In the genomic region with DNA sequence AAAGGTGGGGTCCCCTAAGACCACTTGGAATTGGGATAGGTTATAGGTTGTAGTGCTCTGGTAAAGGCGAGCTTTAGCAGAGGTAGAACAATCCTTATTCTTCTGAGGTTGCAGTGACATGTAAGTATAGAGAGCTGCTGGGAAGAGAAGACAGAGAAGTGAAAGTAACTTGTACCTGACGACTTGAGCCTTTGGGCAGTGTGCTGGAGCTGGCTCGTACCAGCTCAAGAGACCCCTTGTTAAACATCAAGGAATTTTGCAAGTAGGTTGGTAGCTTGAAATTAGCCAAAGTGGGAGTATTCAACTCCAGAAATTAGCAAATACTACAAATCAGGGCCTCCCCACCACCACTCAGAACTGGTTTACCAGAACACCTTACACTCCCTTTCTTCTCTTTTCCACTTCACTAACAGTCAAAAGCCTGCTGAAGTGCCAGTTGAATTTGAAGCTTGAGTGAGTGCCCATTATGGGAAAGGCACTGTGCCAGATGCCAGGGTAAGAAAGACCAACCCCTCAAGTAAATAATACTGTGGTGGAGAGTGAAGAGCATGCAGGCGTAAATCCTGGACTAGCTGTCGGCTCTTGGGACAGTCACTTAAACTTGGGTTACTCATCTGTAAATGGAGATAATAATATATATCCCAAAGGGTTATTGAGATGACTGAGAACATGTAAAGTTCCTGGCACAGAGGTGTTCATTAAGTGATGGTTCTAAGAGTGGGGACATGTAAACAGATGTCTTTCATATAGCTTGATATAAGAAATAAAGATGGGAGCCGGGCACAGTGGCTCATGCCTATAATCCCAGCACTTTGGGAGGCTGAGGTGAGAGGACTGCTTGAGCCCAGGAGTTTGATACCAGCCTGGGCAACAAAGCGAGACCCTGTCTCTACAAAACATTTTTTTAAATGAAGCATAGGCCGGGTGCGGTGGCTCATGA, we compare ENCODE assay signal across 7 cellular contexts. TPM values are rescaled to one million over a fixed set of nuclear protein-coding genes. Genes with fewer than 3 reads are reported as not detected.
DNase-seq lines count a peak whose midpoint lies in the region; ATAC-seq lines count a peak whose summit lies in the region.

No MANE protein-coding gene starts in this region.

- H3K9me3 ChIP-seq in endocrine pancreas (ENCODE audit: control insufficient read depth, low read length) (no peaks in the 10 kb centered on the region), thymus (ENCODE audit: control insufficient read depth) (no peaks in the 10 kb centered on the region)

- H3K27me3 ChIP-seq in endocrine pancreas (ENCODE audit: control insufficient read depth, insufficient read depth, low read length) (no peaks in the 10 kb centered on the region), thymus (ENCODE audit: control insufficient read depth, insufficient read depth) (no peaks in the 10 kb centered on the region)

- WGBS in thymus = 68% methylated on average over 9 of the region's 9 CpGs

- H3K4me3 ChIP-seq in endocrine pancreas (ENCODE audit: control insufficient read depth, insufficient read depth, low read length) (peak overlapping the region; percentile 75), thymus (ENCODE audit: low read length) (no peak overlapping the region)

- ATAC-seq in GM18520 (IDR thresholded peaks at IDR 0.05; ENCODE audit: unreplicated experiment) (peak; percentile 45), HG02885 (IDR thresholded peaks at IDR 0.05; ENCODE audit: poor library complexity, unreplicated experiment) (peak; percentile 69)

- peaks cover 6% of the 10 kb centered on the region for H3K4me1 ChIP-seq in endocrine pancreas (ENCODE audit: control insufficient read depth, insufficient read depth, low read length)
- H3K4me1 ChIP-seq in thymus (ENCODE audit: control insufficient read depth, insufficient read depth, low read length) = peaks cover 2% of the 10 kb centered on the region

- H3K9ac ChIP-seq in endocrine pancreas (ENCODE audit: control insufficient read depth, insufficient read depth, low read length) = peak overlapping the region; percentile 44

- peak; percentile 74 for DNase-seq in NCI-H446 treated with DMSO at 0.1 percent for 48 hours (lab: John Stamatoyannopoulos, UW)
- no peak for DNase-seq in GF-D8 (lab: John Stamatoyannopoulos, UW)
- no peak for DNase-seq in globus pallidus (ENCODE audit: low spot score)

- H3K36me3 ChIP-seq in endocrine pancreas (ENCODE audit: control insufficient read depth, insufficient read depth, low read length) (no peaks in the 10 kb centered on the region), thymus (ENCODE audit: control insufficient read depth, insufficient read depth) (no peaks in the 10 kb centered on the region)

- peak overlapping the region; percentile 43 for H3K27ac ChIP-seq in thymus (ENCODE audit: low read depth)

RNA-seq across cellular contexts. Expression of gene EID3, which starts 27.1 kb away (rescaled TPM):
- 7.8 TPM for polyA plus RNA-seq in thymus
